13 cellular contexts compared by ENCODE assay signal in genomic region chr3:48660800-48661400, GRCh38. TPM values are rescaled to one million over a fixed set of nuclear protein-coding genes. Genes with fewer than 3 reads are reported as not detected.
DNase-seq lines count a peak whose midpoint lies in the region; FAIRE-seq and TF ChIP-seq lines count a peak whose summit lies in the region.
"Had no signal": no experiment of that assay in that cellular context is flagged by ENCODE, and none has a peak within 500 bp of the region (broad histone marks: within the 10 kb centered on the region; RNA-seq: fewer than 3 reads in every experiment).

No MANE protein-coding gene starts in this region.

- peaks cover 20% of the 10 kb centered on the region for H3K4me1 Mint-ChIP-seq in neural progenitor cell

- peak overlapping the region; percentile 46 for H3K4me3 Mint-ChIP-seq in neural progenitor cell

- dilution Hi-C loops in endothelial cell of umbilical vein (cut with MboI; ENCODE audit: extremely low pct_ligation_motif_present, low sequenced_read_pairs) = no loop called here

- BruUV-seq in endothelial cell of umbilical vein (replicated peaks; lab: Mats Ljungman, UMichigan) = no TSS peak

- TF ChIP-seq CTCF in AG04450 (IDR thresholded peaks at IDR 0.05; ENCODE audit: low read depth, low read length) (no peak), endothelial cell of umbilical vein (IDR thresholded peaks at IDR 0.05; ENCODE audit: extremely low read depth in 1 of 2, insufficient read depth in 1 of 2, low read depth in 1 of 2, low read length in 2 of 2) (no peak), neural progenitor cell (IDR thresholded peaks at IDR 0.05) (no peak)

- DNase-seq in AG04450 (ENCODE audit: low read depth, low spot score) = no peak
- no peak for DNase-seq in endothelial cell of umbilical vein (ENCODE audit: low read depth, low spot score)
- no peak for DNase-seq in neural progenitor cell (ENCODE audit: low spot score)
- DNase-seq in cerebellar nuclear complex (lab: John Stamatoyannopoulos, UW) = no peak
- no peak for DNase-seq in NCI-H524 (lab: John Stamatoyannopoulos, UW)
- no peak for DNase-seq in NCI-H2196 (lab: John Stamatoyannopoulos, UW; ENCODE audit: unreplicated experiment)
- no peak for DNase-seq in stimulated activated CD4-positive, alpha-beta T cell treated with anti-CD3 and anti-CD28 coated beads, Interleukin-15, amount 100 ng/mL, for 24 hours
- DNase-seq: NCI-H1105 treated with DMSO at 0.1 percent for 48 hours, NCI-H510A had no signal

- no peak overlapping the region for H3K4me2 ChIP-seq in endothelial cell of umbilical vein (ENCODE audit: insufficient read depth, low read length)
- peak overlapping the region; percentile 95 for H3K4me2 ChIP-seq in neural progenitor cell

- peaks cover 11% of the 10 kb centered on the region for H3K27me3 ChIP-seq in AG04450 (ENCODE audit: control insufficient read depth, insufficient read depth, low read length)
- peaks cover 3% of the 10 kb centered on the region; the same call in 1 of the 2 replicates for H3K27me3 ChIP-seq in HUES6 (ENCODE audit: control insufficient read depth, insufficient read depth, low read length)
- H3K27me3 ChIP-seq in endothelial cell of umbilical vein (ENCODE audit: control insufficient read depth in 2 of 2, insufficient read depth in 2 of 2, low read length in 2 of 2) = peaks cover 8 to 10% of the 10 kb centered on the region in 2 experiments
- H3K27me3 ChIP-seq in neural progenitor cell = no peaks in the 10 kb centered on the region

- peaks cover 12% of the 10 kb centered on the region for H3K27me3 Mint-ChIP-seq in neural progenitor cell (ENCODE audit: insufficient read depth, low read depth)

- no peak for TF ChIP-seq POLR2A in endothelial cell of umbilical vein (IDR thresholded peaks at IDR 0.05; ENCODE audit: low read depth, low read length)

- POLR2A ChIA-PET in AG04450 (lab: Yijun Ruan, JAX) (interaction anchor here (0.6 to 2.4 kb wide), 3 partner anchors 26 to 63 kb away, joined by 3 to 12 read pairs (median 3); partner anchors contain the start of gene SLC26A6), endothelial cell of umbilical vein (lab: Charles Lee) (no interaction called here)

- H3K4me3 ChIP-seq in AG04450 (ENCODE audit: low read depth, low read length) (peak overlapping the region; percentile 61; the same call in 1 of the 2 replicates), HUES6 (ENCODE audit: low read depth, low read length) (peak overlapping the region; percentile 72), endothelial cell of umbilical vein (replicated peaks in 1 of 3; ENCODE audit: insufficient read depth in 1 of 3, low read depth in 1 of 3, low read length in 3 of 3) (no peak overlapping the region), neural progenitor cell (peak overlapping the region; percentile 54)

- H3K9me1 ChIP-seq in endothelial cell of umbilical vein (replicated peaks; ENCODE audit: control insufficient read depth, extremely low read depth, insufficient read depth, low read length) = no peaks in the 10 kb centered on the region

- H3K79me2 ChIP-seq in endothelial cell of umbilical vein (ENCODE audit: control insufficient read depth, insufficient read depth, low read length) (no peaks in the 10 kb centered on the region), neural progenitor cell (ENCODE audit: low read depth) (peaks cover 13% of the 10 kb centered on the region)

- intact Hi-C loops in endothelial cell of umbilical vein (cut with micrococcal nuclease) = no loop called here

- peaks cover 19% of the 10 kb centered on the region; the same call in 1 of the 2 replicates for H3K9me3 ChIP-seq in AG04450 (ENCODE audit: control insufficient read depth, insufficient read depth, low read length)
- no peaks in the 10 kb centered on the region for H3K9me3 ChIP-seq in HUES6 (ENCODE audit: control insufficient read depth, insufficient read depth, low read depth, low read length)
- H3K9me3 ChIP-seq in endothelial cell of umbilical vein (replicated peaks; ENCODE audit: control insufficient read depth, insufficient read depth, low read length) = no peaks in the 10 kb centered on the region
- H3K9me3 ChIP-seq in neural progenitor cell (ENCODE audit: low read depth) = no peaks in the 10 kb centered on the region
- H3K9me3 ChIP-seq: HAP-1, neutrophil had no signal

- H3K9ac ChIP-seq in HUES6 (ENCODE audit: low read length) (no peak overlapping the region), endothelial cell of umbilical vein (replicated peaks; ENCODE audit: extremely low read depth, insufficient read depth, low read length) (no peak overlapping the region), neural progenitor cell (no peak overlapping the region)

- no peak overlapping the region for H2AFZ ChIP-seq in endothelial cell of umbilical vein (ENCODE audit: low read depth, low read length)
- H2AFZ ChIP-seq in neural progenitor cell (replicated peaks) = no peak overlapping the region

- peaks cover 26% of the 10 kb centered on the region for H3K36me3 Mint-ChIP-seq in neural progenitor cell

- CTCF ChIA-PET in AG04450 (lab: Charles Lee) = no interaction called here
- CTCF ChIA-PET in endothelial cell of umbilical vein (lab: Charles Lee) = interaction anchor here (2.9 kb wide), 1 partner anchor 25 kb away, joined by 20 read pairs; the partner anchor contains the start of gene SLC26A6

- H3F3A ChIP-seq in neural progenitor cell (ENCODE audit: low read depth) = peaks cover 46% of the 10 kb centered on the region

- peaks cover 3% of the 10 kb centered on the region for H3K9me3 Mint-ChIP-seq in neural progenitor cell

- H3K4me1 ChIP-seq in HUES6 (ENCODE audit: control insufficient read depth, insufficient read depth, low read length) (peaks cover 17% of the 10 kb centered on the region), endothelial cell of umbilical vein (ENCODE audit: control insufficient read depth, extremely low read depth, insufficient read depth, low read length) (peaks cover 12% of the 10 kb centered on the region), neural progenitor cell (peaks cover 7% of the 10 kb centered on the region)

- H3K36me3 ChIP-seq in HUES6 (ENCODE audit: control insufficient read depth, insufficient read depth, low read length) (peaks cover 24% of the 10 kb centered on the region), endothelial cell of umbilical vein (ENCODE audit: control insufficient read depth in 2 of 2, extremely low read depth in 1 of 2, insufficient read depth in 2 of 2, low read length in 2 of 2) (no peaks in the 10 kb centered on the region), neural progenitor cell (no peaks in the 10 kb centered on the region)
- H3K36me3 ChIP-seq: neutrophil had no signal

- H4K20me1 ChIP-seq in endothelial cell of umbilical vein (replicated peaks; ENCODE audit: control insufficient read depth, extremely low read depth, insufficient read depth, low read length) = no peaks in the 10 kb centered on the region
- H4K20me1 ChIP-seq in neural progenitor cell (ENCODE audit: low read depth) = peaks cover 48% of the 10 kb centered on the region

- FAIRE-seq in endothelial cell of umbilical vein (lab: Jason Lieb, UNC) = no peak

- H3K27ac ChIP-seq in AG04450 (ENCODE audit: low read depth, low read length) = no peak overlapping the region
- H3K27ac ChIP-seq in HUES6 (ENCODE audit: low read depth, low read length) = no peak overlapping the region
- no peak overlapping the region for H3K27ac ChIP-seq in endothelial cell of umbilical vein (ENCODE audit: insufficient read depth, low read depth, low read length)
- H3K27ac ChIP-seq in neural progenitor cell = no peak overlapping the region
- H3K27ac ChIP-seq: neutrophil had no signal

- H3K27ac Mint-ChIP-seq in neural progenitor cell = no peak overlapping the region

RNA-seq across cellular contexts. Expression of gene CELSR3, which starts 1.8 kb away (rescaled TPM):
- polyA plus RNA-seq in AG04450 (2011; rRNA removed) (0.55 and 0.73 TPM in 2 replicates), endothelial cell of umbilical vein (0.25 and 0.32 TPM in 2 replicates)
- 1.8 and 2.3 TPM in 2 replicates for polyA minus RNA-seq in AG04450 (2011; rRNA and poly(A)+ RNA removed)
- total RNA-seq in endothelial cell of umbilical vein (0.46 and 0.71 TPM in 2 replicates), neural progenitor cell (ENCODE audit: low replicate concordance) (9.9 and 22.3 TPM in 2 replicates)
- polyA plus RNA-seq in endothelial cell of umbilical vein (2011; cell fraction: cytosol; rRNA removed) = 0.12 and 0.16 TPM in 2 replicates
- 0.90 and 1.2 TPM in 2 replicates for polyA plus RNA-seq in endothelial cell of umbilical vein (2011; cell fraction: nucleus; rRNA removed)
- 0.24 and 0.37 TPM in 2 replicates for polyA plus RNA-seq in endothelial cell of umbilical vein (2012)
- polyA minus RNA-seq in endothelial cell of umbilical vein = 0.36 and 0.76 TPM in 2 replicates
- polyA minus RNA-seq in endothelial cell of umbilical vein (2011; cell fraction: cytosol; rRNA and poly(A)+ RNA removed) = 3.7 TPM
- polyA minus RNA-seq in endothelial cell of umbilical vein (2011; cell fraction: nucleus; rRNA and poly(A)+ RNA removed) = 0.82 and 1.0 TPM in 2 replicates

RNA-seq across cellular contexts. Expression of gene NCKIPSD, which starts 24.8 kb away (rescaled TPM):
- polyA plus RNA-seq in AG04450 (2011; rRNA removed) (25.4 and 36.3 TPM in 2 replicates), endothelial cell of umbilical vein (19.1 and 26.2 TPM in 2 replicates)
- 41.5 and 70.4 TPM in 2 replicates for polyA minus RNA-seq in AG04450 (2011; rRNA and poly(A)+ RNA removed)
- total RNA-seq in endothelial cell of umbilical vein (12.8 and 13.4 TPM in 2 replicates), neural progenitor cell (ENCODE audit: low replicate concordance) (32.8 and 69.1 TPM in 2 replicates)
- 9.7 and 12.6 TPM in 2 replicates for polyA plus RNA-seq in endothelial cell of umbilical vein (2011; cell fraction: cytosol; rRNA removed)
- polyA plus RNA-seq in endothelial cell of umbilical vein (2011; cell fraction: nucleus; rRNA removed) = 19.1 and 21.3 TPM in 2 replicates
- 9.0 and 9.2 TPM in 2 replicates for polyA plus RNA-seq in endothelial cell of umbilical vein (2012)
- polyA minus RNA-seq in endothelial cell of umbilical vein = 15.3 and 27.1 TPM in 2 replicates
- polyA minus RNA-seq in endothelial cell of umbilical vein (2011; cell fraction: cytosol; rRNA and poly(A)+ RNA removed) = 22.5 TPM
- polyA minus RNA-seq in endothelial cell of umbilical vein (2011; cell fraction: nucleus; rRNA and poly(A)+ RNA removed) = 7.6 and 11.2 TPM in 2 replicates

RNA-seq across cellular contexts. Expression of gene SLC26A6, which starts 25.6 kb away (rescaled TPM):
- polyA plus RNA-seq in AG04450 (2011; rRNA removed) (22.2 and 23.1 TPM in 2 replicates), endothelial cell of umbilical vein (31.0 and 35.3 TPM in 2 replicates)
- 34.3 and 43.5 TPM in 2 replicates for polyA minus RNA-seq in AG04450 (2011; rRNA and poly(A)+ RNA removed)
- total RNA-seq in endothelial cell of umbilical vein (32.2 and 34.8 TPM in 2 replicates), neural progenitor cell (ENCODE audit: low replicate concordance) (42.5 and 78.9 TPM in 2 replicates)
- 11.0 and 13.2 TPM in 2 replicates for polyA plus RNA-seq in endothelial cell of umbilical vein (2011; cell fraction: cytosol; rRNA removed)
- 277 and 301 TPM in 2 replicates for polyA plus RNA-seq in endothelial cell of umbilical vein (2011; cell fraction: nucleus; rRNA removed)
- polyA plus RNA-seq in endothelial cell of umbilical vein (2012) = 16.9 and 17.3 TPM in 2 replicates
- 19.7 and 30.4 TPM in 2 replicates for polyA minus RNA-seq in endothelial cell of umbilical vein
- polyA minus RNA-seq in endothelial cell of umbilical vein (2011; cell fraction: cytosol; rRNA and poly(A)+ RNA removed) = 16.7 TPM
- 43.9 and 50.3 TPM in 2 replicates for polyA minus RNA-seq in endothelial cell of umbilical vein (2011; cell fraction: nucleus; rRNA and poly(A)+ RNA removed)

RNA-seq across cellular contexts. Expression of gene TMEM89, which starts 39.3 kb away (rescaled TPM):
- not detected in 2 replicates for polyA plus RNA-seq in AG04450 (2011; rRNA removed)
- not detected in 2 replicates for polyA minus RNA-seq in AG04450 (2011; rRNA and poly(A)+ RNA removed)
- total RNA-seq in endothelial cell of umbilical vein = not detected in 2 replicates
- polyA plus RNA-seq in endothelial cell of umbilical vein = not detected in 2 replicates
- not detected in 2 replicates for polyA plus RNA-seq in endothelial cell of umbilical vein (2011; cell fraction: cytosol; rRNA removed)
- 0.51 TPM in 1 of 2 replicates, not detected in the other for polyA plus RNA-seq in endothelial cell of umbilical vein (2011; cell fraction: nucleus; rRNA removed)
- polyA plus RNA-seq in endothelial cell of umbilical vein (2012) = not detected in 2 replicates
- polyA minus RNA-seq in endothelial cell of umbilical vein = not detected in 2 replicates
- not detected for polyA minus RNA-seq in endothelial cell of umbilical vein (2011; cell fraction: cytosol; rRNA and poly(A)+ RNA removed)
- polyA minus RNA-seq in endothelial cell of umbilical vein (2011; cell fraction: nucleus; rRNA and poly(A)+ RNA removed) = not detected in 2 replicates
- total RNA-seq in neural progenitor cell (ENCODE audit: low replicate concordance) = not detected in 2 replicates
- total RNA-seq: HT1080 had no signal

RNA-seq across cellular contexts. Expression of gene UQCRC1, which starts 51.5 kb away (rescaled TPM):
- polyA plus RNA-seq in AG04450 (2011; rRNA removed) (379 and 468 TPM in 2 replicates), endothelial cell of umbilical vein (415 and 427 TPM in 2 replicates)
- 611 and 892 TPM in 2 replicates for polyA minus RNA-seq in AG04450 (2011; rRNA and poly(A)+ RNA removed)
- total RNA-seq in endothelial cell of umbilical vein (184 and 186 TPM in 2 replicates), neural progenitor cell (ENCODE audit: low replicate concordance) (240 and 246 TPM in 2 replicates)
- 307 and 337 TPM in 2 replicates for polyA plus RNA-seq in endothelial cell of umbilical vein (2011; cell fraction: cytosol; rRNA removed)
- 290 and 315 TPM in 2 replicates for polyA plus RNA-seq in endothelial cell of umbilical vein (2011; cell fraction: nucleus; rRNA removed)
- 171 and 242 TPM in 2 replicates for polyA plus RNA-seq in endothelial cell of umbilical vein (2012)
- polyA minus RNA-seq in endothelial cell of umbilical vein = 542 and 636 TPM in 2 replicates
- 468 TPM for polyA minus RNA-seq in endothelial cell of umbilical vein (2011; cell fraction: cytosol; rRNA and poly(A)+ RNA removed)
- 79.8 and 86.9 TPM in 2 replicates for polyA minus RNA-seq in endothelial cell of umbilical vein (2011; cell fraction: nucleus; rRNA and poly(A)+ RNA removed)

Comparison
In these comparisons a context has a peak if more than half of its experiments do, and no peak if none do; other contexts are left out.
1. H3K4me3 ChIP-seq: peak in AG04450 (single experiment), HUES6 (single experiment) and neural progenitor cell (single experiment); none in endothelial cell of umbilical vein (0 of 3).